In genomic region chr18:63233334-63233733, GRCh38 we compare ENCODE assay signal across 14 cellular contexts.
DNase-seq lines count a peak whose midpoint lies in the region; ATAC-seq and TF ChIP-seq lines count a peak whose summit lies in the region.
"Had no signal": no experiment of that assay in that cellular context is flagged by ENCODE, and none has a peak within 500 bp of the region (broad histone marks: within the 10 kb centered on the region; RNA-seq: fewer than 3 reads in every experiment).

No MANE protein-coding gene starts in this region.

- peaks cover 81% of the 10 kb centered on the region for H3K4me1 Mint-ChIP-seq in activated T-helper 1 cell treated with anti-CD3 and anti-CD28 coated beads, Interleukin-12 subunit alpha, Interleukin-12 subunit beta, Interleukin-2, Interleukin-4 antibody, amounts not matched to agents 30 ng/mL and 10 ng/mL and 1 ng/mL, durations not matched to agents 14 hours and 24 hours and 36 hours (ENCODE audit: low read depth)
- H3K4me1 Mint-ChIP-seq in natural killer cell = peaks cover 33 to 49% of the 10 kb centered on the region in 2 donors

- intact Hi-C loops in activated T-helper 1 cell treated with anti-CD3 and anti-CD28 coated beads, Interleukin-12 subunit alpha, Interleukin-12 subunit beta, Interleukin-2, Interleukin-4 antibody, amounts not matched to agents 30 ng/mL and 10 ng/mL and 1 ng/mL, durations not matched to agents 14 hours and 24 hours and 36 hours (cut with micrococcal nuclease) = loop anchor here (1.0 kb wide), 2 partner anchors 9 to 16 kb away; no protein-coding TSS in a partner anchor
- intact Hi-C loops in natural killer cell (cut with micrococcal nuclease) = loop anchor here (10.0 kb wide), 1 partner anchor 49 kb away; no protein-coding TSS in a partner anchor

- H3K4me3 Mint-ChIP-seq in activated T-helper 1 cell treated with anti-CD3 and anti-CD28 coated beads, Interleukin-12 subunit alpha, Interleukin-12 subunit beta, Interleukin-2, Interleukin-4 antibody, amounts not matched to agents 30 ng/mL and 10 ng/mL and 1 ng/mL, durations not matched to agents 14 hours and 24 hours and 36 hours = peak overlapping the region; percentile 37
- no peak overlapping the region for H3K4me3 Mint-ChIP-seq in natural killer cell

- no peaks in the 10 kb centered on the region for H3K27me3 Mint-ChIP-seq in activated T-helper 1 cell treated with anti-CD3 and anti-CD28 coated beads, Interleukin-12 subunit alpha, Interleukin-12 subunit beta, Interleukin-2, Interleukin-4 antibody, amounts not matched to agents 30 ng/mL and 10 ng/mL and 1 ng/mL, durations not matched to agents 14 hours and 24 hours and 36 hours (ENCODE audit: insufficient read depth)
- H3K27me3 Mint-ChIP-seq in natural killer cell (ENCODE audit: low read depth in 2 of 2) = no peaks in the 10 kb centered on the region

- H3K36me3 Mint-ChIP-seq in activated T-helper 1 cell treated with anti-CD3 and anti-CD28 coated beads, Interleukin-12 subunit alpha, Interleukin-12 subunit beta, Interleukin-2, Interleukin-4 antibody, amounts not matched to agents 30 ng/mL and 10 ng/mL and 1 ng/mL, durations not matched to agents 14 hours and 24 hours and 36 hours (ENCODE audit: low read depth) = peaks cover 47% of the 10 kb centered on the region
- no peaks in the 10 kb centered on the region for H3K36me3 Mint-ChIP-seq in natural killer cell

- H3K27ac Mint-ChIP-seq in activated T-helper 1 cell treated with anti-CD3 and anti-CD28 coated beads, Interleukin-12 subunit alpha, Interleukin-12 subunit beta, Interleukin-2, Interleukin-4 antibody, amounts not matched to agents 30 ng/mL and 10 ng/mL and 1 ng/mL, durations not matched to agents 14 hours and 24 hours and 36 hours = peak overlapping the region; percentile 62
- peak overlapping the region in 1 of 2 donors; percentile 60 for H3K27ac Mint-ChIP-seq in natural killer cell

- TF ChIP-seq CTCF in natural killer cell (IDR thresholded peaks at IDR 0.05) = no peak

- peak; percentile 41 for DNase-seq in stimulated activated naive CD4-positive, alpha-beta T cell treated with Interleukin-2 at 50 U/mL for 16 hours (lab: John Stamatoyannopoulos, UW)
- DNase-seq in stimulated activated naive CD4-positive, alpha-beta T cell (lab: John Stamatoyannopoulos, UW) = no peak
- no peak for DNase-seq in activated T-helper 1 cell treated with anti-CD3 and anti-CD28 coated beads, Interleukin-12 subunit alpha, Interleukin-12 subunit beta, Interleukin-2, Interleukin-4 antibody, amounts not matched to agents 30 ng/mL and 10 ng/mL and 1 ng/mL, durations not matched to agents 14 hours and 24 hours and 36 hours (ENCODE audit: low spot score)
- DNase-seq in stimulated activated CD4-positive, alpha-beta T cell treated with anti-CD3 and anti-CD28 coated beads, Interleukin-12 subunit alpha, Interleukin-12 subunit beta, amount 100 ng/mL, for 4 hours = peak; percentile 35
- DNase-seq in natural killer cell = no peak
- DNase-seq in NOMO-1 (lab: John Stamatoyannopoulos, UW; ENCODE audit: unreplicated experiment in 2 of 2) = no peak
- DNase-seq: caudate nucleus, DMS153, foreskin keratinocyte, NCI-H1417 treated with DMSO at 0.1 percent for 48 hours, NCI-H226, OCI-M1 had no signal

- H3K9me3 Mint-ChIP-seq in activated T-helper 1 cell treated with anti-CD3 and anti-CD28 coated beads, Interleukin-12 subunit alpha, Interleukin-12 subunit beta, Interleukin-2, Interleukin-4 antibody, amounts not matched to agents 30 ng/mL and 10 ng/mL and 1 ng/mL, durations not matched to agents 14 hours and 24 hours and 36 hours = peaks cover 17% of the 10 kb centered on the region
- peaks cover 0 to 2% of the 10 kb centered on the region in 2 donors for H3K9me3 Mint-ChIP-seq in natural killer cell

- ATAC-seq in natural killer cell (no peak), HG02970 (IDR thresholded peaks at IDR 0.05; ENCODE audit: low FRiP score, unreplicated experiment) (no peak), HG03469 (IDR thresholded peaks at IDR 0.05; ENCODE audit: unreplicated experiment) (no peak)
- ATAC-seq: foreskin keratinocyte had no signal

Comparison
In these comparisons a context has a peak if more than half of its experiments do, and no peak if none do; other contexts are left out.
1. DNase-seq: peak in stimulated activated naive CD4-positive, alpha-beta T cell treated with Interleukin-2 at 50 U/mL for 16 hours (single experiment) and stimulated activated CD4-positive, alpha-beta T cell treated with anti-CD3 and anti-CD28 coated beads, Interleukin-12 subunit alpha, Interleukin-12 subunit beta, amount 100 ng/mL, for 4 hours (single experiment); none in stimulated activated naive CD4-positive, alpha-beta T cell (0 of 6), activated T-helper 1 cell treated with anti-CD3 and anti-CD28 coated beads, Interleukin-12 subunit alpha, Interleukin-12 subunit beta, Interleukin-2, Interleukin-4 antibody, amounts not matched to agents 30 ng/mL and 10 ng/mL and 1 ng/mL, durations not matched to agents 14 hours and 24 hours and 36 hours (single experiment), natural killer cell (single experiment) and NOMO-1 (0 of 2).